Comparison of ENCODE assay signal across 25 cellular contexts in genomic region chr3:148315756-148316155, GRCh38.
"Had no signal": no experiment of that assay in that cellular context is flagged by ENCODE, and none has a peak within 500 bp of the region (broad histone marks: within the 10 kb centered on the region; RNA-seq: fewer than 3 reads in every experiment).

No MANE protein-coding gene starts in this region.

- DNase-seq: activated CD8-positive, alpha-beta memory T cell treated with anti-CD3 and anti-CD28 coated beads for 24 hours; activated CD8-positive, alpha-beta memory T cell treated with anti-CD3 and anti-CD28 coated beads, Interleukin-2, amount 50 U/mL, for 4 hours; activated T-cell treated with anti-CD3 and anti-CD28 coated beads, Interleukin-2, amount 50 U/mL, for 24 hours; cerebellar nuclear complex; esophagus squamous epithelium; lower lobe of right lung; mesendoderm; mucosa of descending colon; nephron progenitor cell; pancreas; psoas muscle; spleen; stimulated activated CD4-positive, alpha-beta T cell treated with anti-CD3 and anti-CD28 coated beads, Interleukin-4, amount 100 ng/mL, for 1 hour; stimulated activated naive CD4-positive, alpha-beta T cell; T-helper 9 cell; testis; trophoblast cell had no signal

- H3K4me1 ChIP-seq: ascending aorta, esophagus squamous epithelium, lower lobe of right lung, pancreas, psoas muscle, right atrium auricular region, testis, vagina had no signal

- H3K36me3 ChIP-seq: ascending aorta, esophagus squamous epithelium, lower lobe of right lung, pancreas, right atrium auricular region, spleen, vagina had no signal

- ATAC-seq: activated naive CD4-positive, alpha-beta T cell treated with anti-CD3 and anti-CD28 coated beads, Interleukin-2, amount 50 U/mL, for 72 hours; activated T-helper 17 cell treated with anti-CD3 and anti-CD28 coated beads, Interleukin-2, amount 50 U/mL, for 72 hours; left lobe of liver; lower lobe of right lung; mucosa of descending colon; pancreas; psoas muscle had no signal

- H3K36me3 Mint-ChIP-seq: activated naive CD4-positive, alpha-beta T cell treated with anti-CD3 and anti-CD28 coated beads, Interleukin-2, amount 50 U/mL, for 72 hours had no signal

- H3K4me1 Mint-ChIP-seq: activated T-helper 17 cell treated with anti-CD3 and anti-CD28 coated beads, Interleukin-2, amount 50 U/mL, for 72 hours; nephron progenitor cell had no signal

- H3K9me3 ChIP-seq: ascending aorta, lower lobe of right lung, mucosa of descending colon, pancreas, psoas muscle, right atrium auricular region, spleen, testis, vagina had no signal

- H3K27ac Mint-ChIP-seq: activated naive CD4-positive, alpha-beta T cell treated with anti-CD3 and anti-CD28 coated beads, Interleukin-2, amount 50 U/mL, for 72 hours; activated T-cell treated with anti-CD3 and anti-CD28 coated beads, Interleukin-2, amount 50 U/mL, for 24 hours; activated T-helper 17 cell treated with anti-CD3 and anti-CD28 coated beads, Interleukin-2, amount 50 U/mL, for 72 hours; nephron progenitor cell had no signal

- H3K27me3 ChIP-seq: ascending aorta, esophagus squamous epithelium, right atrium auricular region, spleen, testis, vagina had no signal

- H3K4me3 ChIP-seq: ascending aorta, coronary artery, esophagus squamous epithelium, lower lobe of right lung, mucosa of descending colon, pancreas, psoas muscle, right atrium auricular region, spleen, testis, vagina had no signal

- H3K9me3 Mint-ChIP-seq: activated T-helper 17 cell treated with anti-CD3 and anti-CD28 coated beads, Interleukin-2, amount 50 U/mL, for 72 hours had no signal

- H3K4me3 Mint-ChIP-seq: activated T-cell treated with anti-CD3 and anti-CD28 coated beads, Interleukin-2, amount 50 U/mL, for 24 hours; activated T-helper 17 cell treated with anti-CD3 and anti-CD28 coated beads, Interleukin-2, amount 50 U/mL, for 72 hours; nephron progenitor cell had no signal

- H3K27ac ChIP-seq: ascending aorta, coronary artery, esophagus squamous epithelium, lower lobe of right lung, pancreas, psoas muscle, right atrium auricular region, spleen, testis, vagina, VCaP had no signal

- H3K27me3 Mint-ChIP-seq: activated T-cell treated with anti-CD3 and anti-CD28 coated beads, Interleukin-2, amount 50 U/mL, for 24 hours; activated T-helper 17 cell treated with anti-CD3 and anti-CD28 coated beads, Interleukin-2, amount 50 U/mL, for 72 hours had no signal
